In genomic region chr18:69948919-69949537, GRCh38 we compare ENCODE assay signal across 8 cellular contexts. TPM values are rescaled to one million over a fixed set of nuclear protein-coding genes. Genes with fewer than 3 reads are reported as not detected.
DNase-seq lines count a peak whose midpoint lies in the region; ATAC-seq and TF ChIP-seq lines count a peak whose summit lies in the region.
"Had no signal": no experiment of that assay in that cellular context is flagged by ENCODE, and none has a peak within 500 bp of the region (broad histone marks: within the 10 kb centered on the region; RNA-seq: fewer than 3 reads in every experiment).

No MANE protein-coding gene starts in this region.

- no peaks in the 10 kb centered on the region for H3K27me3 Mint-ChIP-seq in T-helper 2 cell treated with Interferon-gamma antibody and Interleukin-4, amounts not matched to agents 5 μg/mL and 100 μg/mL, for 36 hours (ENCODE audit: low read depth)

- no peak for TF ChIP-seq POLR2A in transverse colon (IDR thresholded peaks at IDR 0.05)

- no peaks in the 10 kb centered on the region for H3K27me3 ChIP-seq in transverse colon

- H3K36me3 Mint-ChIP-seq in T-helper 2 cell treated with Interferon-gamma antibody and Interleukin-4, amounts not matched to agents 5 μg/mL and 100 μg/mL, for 36 hours (ENCODE audit: low read depth): peaks cover 46% of the 10 kb centered on the region

- H3K9me3 Mint-ChIP-seq in T-helper 2 cell treated with Interferon-gamma antibody and Interleukin-4, amounts not matched to agents 5 μg/mL and 100 μg/mL, for 36 hours: peaks cover 13% of the 10 kb centered on the region

- intact Hi-C loops in left cardiac atrium (cut with DNase I) (no loop called here), transverse colon (cut with DNase I; ENCODE audit: low total_unique reads) (no loop called here)

- DNase-seq in T-helper 2 cell treated with Interferon-gamma antibody and Interleukin-4, amounts not matched to agents 5 μg/mL and 100 μg/mL, for 36 hours (ENCODE audit: low spot score): peak; percentile 79
- DNase-seq in left cardiac atrium (peak; percentile 56), transverse colon (peak; percentile 62), DMS79 treated with DMSO at 0.1 percent for 48 hours (lab: John Stamatoyannopoulos, UW) (no peak), NK-92 (lab: John Stamatoyannopoulos, UW; ENCODE audit: unreplicated experiment) (no peak)

- TF ChIP-seq CTCF in transverse colon (IDR thresholded peaks at IDR 0.05): no peak

- H3K4me1 ChIP-seq in transverse colon: no peaks in the 10 kb centered on the region

- in situ Hi-C loops in transverse colon (cut with MboI; ENCODE audit: low pct_ligation_motif_present in 1 of 4, low pct_unique_long_range_greater_than_20kb in 1 of 4, low sequenced_read_pairs in 3 of 4): no loop called here

- H3K9me3 ChIP-seq in transverse colon: no peaks in the 10 kb centered on the region

- TF ChIP-seq EP300 in transverse colon (IDR thresholded peaks at IDR 0.05; ENCODE audit: low read depth): no peak

- no peaks in the 10 kb centered on the region for H3K36me3 ChIP-seq in transverse colon

- H3K27ac ChIP-seq in transverse colon: peak overlapping the region in 2 of 4 donors; percentile 18 to 31
- H3K27ac ChIP-seq: epithelial cell of prostate had no signal

- H3K4me3 ChIP-seq in transverse colon: no peak overlapping the region

- H3K4me1 Mint-ChIP-seq in T-helper 2 cell treated with Interferon-gamma antibody and Interleukin-4, amounts not matched to agents 5 μg/mL and 100 μg/mL, for 36 hours (ENCODE audit: low read depth): peaks cover 47% of the 10 kb centered on the region

- H3K27ac Mint-ChIP-seq in T-helper 2 cell treated with Interferon-gamma antibody and Interleukin-4, amounts not matched to agents 5 μg/mL and 100 μg/mL, for 36 hours: no peak overlapping the region

- ATAC-seq in GM19023 (IDR thresholded peaks at IDR 0.05; ENCODE audit: unreplicated experiment) (peak; percentile 82), HG02884 (IDR thresholded peaks at IDR 0.05; ENCODE audit: unreplicated experiment) (peak; percentile 85), left cardiac atrium (peak; percentile 83 to 85)

- H3K4me3 Mint-ChIP-seq in T-helper 2 cell treated with Interferon-gamma antibody and Interleukin-4, amounts not matched to agents 5 μg/mL and 100 μg/mL, for 36 hours: no peak overlapping the region

- WGBS in transverse colon (ENCODE audit: low coverage in 1 of 2), 2 donors: 62 to 68% methylated on average over 14 to 15 of the region's 15 CpGs

RNA-seq across cellular contexts. Expression of gene CD226, which starts 1.4 kb away (rescaled TPM):
- total RNA-seq in left cardiac atrium: 1 to 10 TPM in 1 of 2 donors, under 1 TPM in 1; 0.97 to 1.3 TPM
- 10 to 100 TPM in 1 of 4 donors, 1 to 10 TPM in 2, under 1 TPM in 1; 0.96 to 16.8 (median 4.0) TPM for total RNA-seq in transverse colon

Comparison
In these comparisons a context has a peak if more than half of its experiments do, and no peak if none do; other contexts are left out.
1. DNase-seq: peak in T-helper 2 cell treated with Interferon-gamma antibody and Interleukin-4, amounts not matched to agents 5 μg/mL and 100 μg/mL, for 36 hours (single experiment), left cardiac atrium (single experiment) and transverse colon (single experiment); none in DMS79 treated with DMSO at 0.1 percent for 48 hours (single experiment) and NK-92 (single experiment).
2. Peak in every context shown above with its lines, with median percentiles within 50 percentile points of each other: ATAC-seq.